In genomic region chr3:142450192-142450591, GRCh38 we compare ENCODE assay signal across 26 cellular contexts.
"Had no signal": no experiment of that assay in that cellular context is flagged by ENCODE, and none has a peak within 500 bp of the region (broad histone marks: within the 10 kb centered on the region; RNA-seq: fewer than 3 reads in every experiment).

No MANE protein-coding gene starts in this region.

- H3K27ac Mint-ChIP-seq: activated B cell treated with CpG ODN at 0.5 μM for 24 hours; activated CD4-positive, alpha-beta T cell treated with anti-CD3 and anti-CD28 coated beads, Interleukin-2, amount 10 ng/mL, durations not matched to agents 24 days and 14 days; activated CD8-positive, alpha-beta memory T cell treated with anti-CD3 and anti-CD28 coated beads, Interleukin-2, amount 10 ng/mL, durations not matched to agents 7 days and 5 days; activated T-helper 2 cell treated with anti-CD3 and anti-CD28 coated beads, Interferon-gamma antibody, Interleukin-2, Interleukin-4, amounts not matched to agents 10 μg/mL and 5 μg/mL and 100 μg/mL, durations not matched to agents 14 hours and 24 hours and 36 hours; brain had no signal

- DNase-seq: activated B cell treated with CpG ODN at 0.5 μM for 24 hours; activated CD4-positive, alpha-beta T cell treated with anti-CD3 and anti-CD28 coated beads for 1 hour; activated CD4-positive, alpha-beta T cell treated with anti-CD3 and anti-CD28 coated beads, Interleukin-2, amount 10 ng/mL, durations not matched to agents 24 days and 14 days; activated CD4-positive, alpha-beta T cell treated with anti-CD3 and anti-CD28 coated beads, Interleukin-2, amount 50 U/mL, for 48 hours; activated CD8-positive, alpha-beta memory T cell treated with anti-CD3 and anti-CD28 coated beads, Interleukin-2, amount 10 ng/mL, durations not matched to agents 7 days and 5 days; activated gamma-delta T cell treated with Interleukin-2 at 50 U/mL for 16 hours; activated naive CD4-positive, alpha-beta T cell treated with anti-CD3 and anti-CD28 coated beads, Interleukin-2, amount 50 U/mL, for 16 hours; activated T-cell treated with anti-CD3 and anti-CD28 coated beads, Interleukin-2, amount 50 U/mL, for 4 hours; amygdala; Kasumi-1; KBM-7; NCI-H1105 treated with DMSO at 0.1 percent for 48 hours; NCI-H1436 treated with DMSO at 0.1 percent for 48 hours; NCI-H1930; NCI-H2171; NCI-H2227 treated with DMSO at 0.1 percent for 48 hours; NCI-H510A; NCI-H526 treated with DMSO at 0.1 percent for 48 hours; NCI-H82; T-cell; T-helper 2 cell; T1000 had no signal

- H3K9me3 Mint-ChIP-seq: activated B cell treated with CpG ODN at 0.5 μM for 24 hours; activated CD4-positive, alpha-beta T cell treated with anti-CD3 and anti-CD28 coated beads, Interleukin-2, amount 10 ng/mL, durations not matched to agents 24 days and 14 days; activated T-cell treated with anti-CD3 and anti-CD28 coated beads, Interleukin-2, amount 50 U/mL, for 4 hours; activated T-helper 2 cell treated with anti-CD3 and anti-CD28 coated beads, Interferon-gamma antibody, Interleukin-2, Interleukin-4, amounts not matched to agents 10 μg/mL and 5 μg/mL and 100 μg/mL, durations not matched to agents 14 hours and 24 hours and 36 hours; brain; T-cell had no signal

- H3K4me3 Mint-ChIP-seq: activated B cell treated with CpG ODN at 0.5 μM for 24 hours; activated CD4-positive, alpha-beta T cell treated with anti-CD3 and anti-CD28 coated beads, Interleukin-2, amount 10 ng/mL, durations not matched to agents 24 days and 14 days; activated CD8-positive, alpha-beta memory T cell treated with anti-CD3 and anti-CD28 coated beads, Interleukin-2, amount 10 ng/mL, durations not matched to agents 7 days and 5 days; activated T-cell treated with anti-CD3 and anti-CD28 coated beads, Interleukin-2, amount 50 U/mL, for 4 hours; T-cell had no signal

- ATAC-seq: activated CD8-positive, alpha-beta memory T cell treated with anti-CD3 and anti-CD28 coated beads, Interleukin-2, amount 10 ng/mL, durations not matched to agents 7 days and 5 days; activated T-cell treated with anti-CD3 and anti-CD28 coated beads, Interleukin-2, amount 50 U/mL, for 4 hours; Right ventricle myocardium inferior; T-cell had no signal

- H3K27me3 Mint-ChIP-seq: activated B cell treated with CpG ODN at 0.5 μM for 24 hours; activated CD4-positive, alpha-beta T cell treated with anti-CD3 and anti-CD28 coated beads, Interleukin-2, amount 10 ng/mL, durations not matched to agents 24 days and 14 days; activated CD8-positive, alpha-beta memory T cell treated with anti-CD3 and anti-CD28 coated beads, Interleukin-2, amount 10 ng/mL, durations not matched to agents 7 days and 5 days; T-cell had no signal

- H3K4me3 ChIP-seq: SK-N-MC had no signal
